ENCODE assay signal across 15 cellular contexts in the genomic region with DNA sequence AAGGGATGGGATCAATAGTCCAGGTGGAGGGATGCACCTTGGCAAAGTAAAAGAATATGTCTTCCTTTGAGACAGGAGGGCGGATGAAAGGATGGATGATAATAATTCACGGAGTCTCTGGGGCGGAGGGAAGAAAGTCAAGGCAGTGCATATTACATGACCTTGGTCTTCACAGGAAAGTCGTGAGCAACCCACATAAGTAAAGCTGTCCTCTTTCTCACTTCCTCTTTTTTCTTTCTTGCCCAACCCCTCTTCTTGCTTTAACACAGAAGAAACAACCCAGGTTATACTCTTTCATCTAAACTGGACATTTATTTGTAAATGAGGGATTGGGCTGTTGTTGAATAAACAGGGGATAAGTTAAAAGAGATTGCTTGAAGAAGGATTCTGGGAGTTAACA.
DNase-seq lines count a peak whose midpoint lies in the region; ATAC-seq and TF ChIP-seq lines count a peak whose summit lies in the region.
"Had no signal": no experiment of that assay in that cellular context is flagged by ENCODE, and none has a peak within 500 bp of the region (broad histone marks: within the 10 kb centered on the region; RNA-seq: fewer than 3 reads in every experiment).

No MANE protein-coding gene starts in this region.

- WGBS in sigmoid colon, 2 donors = 51 to 67% methylated on average over 4 of the region's 4 CpGs

- ATAC-seq in GM19397 (IDR thresholded peaks at IDR 0.05; ENCODE audit: unreplicated experiment) = peak; percentile 70
- peak; percentile 74 for ATAC-seq in HG02981 (IDR thresholded peaks at IDR 0.05; ENCODE audit: unreplicated experiment)
- no peak for ATAC-seq in GM18870 (IDR thresholded peaks at IDR 0.05; ENCODE audit: unreplicated experiment)

- DNase-seq in GF-D8 (lab: John Stamatoyannopoulos, UW) (peak; percentile 12), MV-4-11 (lab: John Stamatoyannopoulos, UW) (peak; percentile 61), kidney glomerular epithelial cell (lab: John Stamatoyannopoulos, UW) (no peak), occipital lobe (lab: John Stamatoyannopoulos, UW) (no peak), sigmoid colon (no peak)
- DNase-seq: activated naive CD8-positive, alpha-beta T cell treated with anti-CD3 and anti-CD28 coated beads, Interleukin-2, amount 10 ng/mL, durations not matched to agents 7 days and 5 days; cerebellar nuclear complex; DMS 273 treated with DMSO at 0.1 percent for 48 hours; stimulated activated CD8-positive, alpha-beta memory T cell treated with anti-CD3 and anti-CD28 coated beads, Interleukin-4, amount 100 ng/mL, for 48 hours; uterus had no signal

- H3K4me3 ChIP-seq in sigmoid colon = no peak overlapping the region
- H3K4me3 ChIP-seq: HAP-1, uterus had no signal

- intact Hi-C loops in sigmoid colon (cut with DNase I) = no loop called here

- TF ChIP-seq EP300 in sigmoid colon (IDR thresholded peaks at IDR 0.05) = no peak

- no peaks in the 10 kb centered on the region for H3K9me3 ChIP-seq in sigmoid colon
- H3K9me3 ChIP-seq: HAP-1, uterus had no signal

- no peaks in the 10 kb centered on the region for H3K4me1 ChIP-seq in sigmoid colon
- H3K4me1 ChIP-seq: HAP-1, parathyroid adenoma, uterus had no signal

- no peaks in the 10 kb centered on the region for H3K36me3 ChIP-seq in sigmoid colon
- H3K36me3 ChIP-seq: HAP-1, uterus had no signal

- TF ChIP-seq CTCF in sigmoid colon (IDR thresholded peaks at IDR 0.05) = no peak

- no peak for TF ChIP-seq POLR2A in sigmoid colon (IDR thresholded peaks at IDR 0.05)

- no peak overlapping the region for H3K27ac ChIP-seq in sigmoid colon
- H3K27ac ChIP-seq: parathyroid adenoma, uterus had no signal

- H3K27me3 ChIP-seq in sigmoid colon = peaks cover 0 to 28% (median 0%) of the 10 kb centered on the region in 3 donors
- H3K27me3 ChIP-seq: uterus had no signal

Comparison
In these comparisons a context has a peak if more than half of its experiments do, and no peak if none do; other contexts are left out.
1. DNase-seq: peak in GF-D8 (single experiment) and MV-4-11 (single experiment); none in kidney glomerular epithelial cell (single experiment), occipital lobe (single experiment) and sigmoid colon (single experiment).